In genomic region chr5:171432581-171433351, GRCh38 we compare ENCODE assay signal across 1 cellular context.
TF ChIP-seq lines count a peak whose summit lies in the region.

No MANE protein-coding gene starts in this region.

TF ChIP-seq in HepG2, 621 proteins besides CTCF, POLR2A, EP300 and RAD21:
- TF ChIP-seq SOX5 (CRISPR knock-in tag; IDR thresholded peaks at IDR 0.05; ENCODE audit: borderline replicate concordance): no peak
- no peak for TF ChIP-seq ZNF788 (CRISPR knock-in tag; IDR thresholded peaks at IDR 0.05; ENCODE audit: borderline replicate concordance)
- TF ChIP-seq ZNF274 (CRISPR knock-in tag; IDR thresholded peaks at IDR 0.05): no peak
- TF ChIP-seq ETV6 (CRISPR knock-in tag; conservative IDR thresholded peaks at IDR 0.05): no peak
- no peak for TF ChIP-seq SMARCC2 (IDR thresholded peaks at IDR 0.05)
- TF ChIP-seq U2AF1 (optimal IDR thresholded peaks at IDR 0.05; ENCODE audit: low read depth, low read length): no peak
